1 cellular context compared by ENCODE assay signal in genomic region chr7:1894906-1895663, GRCh38.
TF ChIP-seq lines count a peak whose summit lies in the region.

No MANE protein-coding gene starts in this region.

TF ChIP-seq in H1, 55 proteins besides CTCF, POLR2A, EP300 and RAD21 (continued from another document):
- TF ChIP-seq ATF2 (IDR thresholded peaks at IDR 0.05; ENCODE audit: low read length) (no peak), CBX8 (IDR thresholded peaks at IDR 0.05; ENCODE audit: borderline replicate concordance, low read depth, low read length) (no peak), BACH1 (IDR thresholded peaks at IDR 0.05; ENCODE audit: low read length) (no peak), SP2 (IDR thresholded peaks at IDR 0.05; ENCODE audit: low read length) (no peak), CEBPB (IDR thresholded peaks at IDR 0.05; ENCODE audit: low read depth, low read length) (no peak), POLR2AphosphoS5 (IDR thresholded peaks at IDR 0.05; ENCODE audit: low read depth, low read length) (no peak), FOSL1 (IDR thresholded peaks at IDR 0.05; ENCODE audit: insufficient read depth, low read depth, low read length) (no peak), TAF7 (optimal IDR thresholded peaks at IDR 0.05; ENCODE audit: borderline replicate concordance, low read depth, low read length) (no peak), KDM1A (IDR thresholded peaks at IDR 0.05; ENCODE audit: borderline replicate concordance, low read length) (no peak), POU5F1 (IDR thresholded peaks at IDR 0.05; ENCODE audit: low read depth, low read length) (no peak), CHD2 (IDR thresholded peaks at IDR 0.05; ENCODE audit: low read length) (no peak), NANOG (IDR thresholded peaks at IDR 0.05; ENCODE audit: insufficient read depth, low read depth, low read length, poor library complexity, severe bottlenecking) (no peak), GABPA (IDR thresholded peaks at IDR 0.05; ENCODE audit: borderline replicate concordance, insufficient read depth, low read length) (no peak), CHD7 (IDR thresholded peaks at IDR 0.05; ENCODE audit: insufficient replicate concordance, low read length) (no peak)
TF ChIP-seq in H1: peak in this region for 0.
